ENCODE assay signal across 1 cellular context in genomic region chr4:152536545-152537182, GRCh38.
TF ChIP-seq lines count a peak whose summit lies in the region.

No MANE protein-coding gene starts in this region.

TF ChIP-seq in HEK293, 187 proteins besides CTCF, POLR2A, EP300 and RAD21 (continued from another document):
- TF ChIP-seq ZBTB49 (tag by site-specific recombination; IDR thresholded peaks at IDR 0.05; ENCODE audit: low read depth): no peak
- TF ChIP-seq ZNF324 (tag by site-specific recombination; IDR thresholded peaks at IDR 0.05): no peak
- TF ChIP-seq ZBTB26 (tag by site-specific recombination; optimal IDR thresholded peaks at IDR 0.05): no peak
- TF ChIP-seq ZNF335 (tag by site-specific recombination; conservative IDR thresholded peaks at IDR 0.05): peak; percentile 90
- 0 out of 2 replicates have a peak, but pooled peaks have one; percentile 33 for TF ChIP-seq ZBTB17 (tag by site-specific recombination; IDR thresholded peaks at IDR 0.05)
- TF ChIP-seq ZNF514 (tag by site-specific recombination; IDR thresholded peaks at IDR 0.05): no peak
- peak; percentile 4; the same call in 1 of the 2 replicates for TF ChIP-seq ZSCAN30 (tag by site-specific recombination; IDR thresholded peaks at IDR 0.05)
- TF ChIP-seq REPIN1 (tag by site-specific recombination; IDR thresholded peaks at IDR 0.05; ENCODE audit: low read depth): no peak
- TF ChIP-seq ZNF24 (tag by site-specific recombination; IDR thresholded peaks at IDR 0.05): peak; percentile 100
- no peak for TF ChIP-seq ZNF211 (tag by site-specific recombination; IDR thresholded peaks at IDR 0.05; ENCODE audit: low read depth)
- no peak for TF ChIP-seq ZNF658 (tag by site-specific recombination; IDR thresholded peaks at IDR 0.05)
- 0 out of 2 replicates have a peak, but pooled peaks have one; percentile 43 for TF ChIP-seq ZNF2 (tag by site-specific recombination; IDR thresholded peaks at IDR 0.05)
- no peak for TF ChIP-seq KLF9 (tag by site-specific recombination; IDR thresholded peaks at IDR 0.05; ENCODE audit: low read depth)
- no peak for TF ChIP-seq ZNF121 (tag by site-specific recombination; IDR thresholded peaks at IDR 0.05)
TF ChIP-seq in HEK293: peak in this region for 9.
